In genomic region chr2:98729652-98730051, GRCh38 we compare ENCODE assay signal across 8 cellular contexts. TPM values are rescaled to one million over a fixed set of nuclear protein-coding genes. Genes with fewer than 3 reads are reported as not detected.
DNase-seq lines count a peak whose midpoint lies in the region; ATAC-seq and TF ChIP-seq lines count a peak whose summit lies in the region.
"Had no signal": no experiment of that assay in that cellular context is flagged by ENCODE, and none has a peak within 500 bp of the region (broad histone marks: within the 10 kb centered on the region; RNA-seq: fewer than 3 reads in every experiment).

No MANE protein-coding gene starts in this region.

- peak overlapping the region; percentile 94 for H3K4me2 ChIP-seq in smooth muscle cell

- peaks cover 8% of the 10 kb centered on the region for H3K27me3 ChIP-seq in smooth muscle cell (ENCODE audit: low read depth)

- peak overlapping the region; percentile 52 for H2AFZ ChIP-seq in smooth muscle cell (ENCODE audit: low read depth)

- H3K4me1 ChIP-seq in smooth muscle cell (ENCODE audit: low read depth), result no peaks in the 10 kb centered on the region

- H3K4me3 ChIP-seq in smooth muscle cell, result peak overlapping the region; percentile 67

- no peaks in the 10 kb centered on the region for H4K20me1 ChIP-seq in smooth muscle cell (ENCODE audit: low read depth)

- H3K9me3 ChIP-seq in T-helper 17 cell (ENCODE audit: control insufficient read depth, low read length, poor library complexity, severe bottlenecking) (no peaks in the 10 kb centered on the region), smooth muscle cell (replicated peaks; ENCODE audit: low read depth) (no peaks in the 10 kb centered on the region)

- H3K27ac Mint-ChIP-seq in T-helper 17 cell, result peak overlapping the region; percentile 98
- peak overlapping the region; percentile 78 for H3K27ac Mint-ChIP-seq in glutamatergic neuron (ENCODE audit: unreplicated experiment)

- H3K36me3 Mint-ChIP-seq in T-helper 17 cell (ENCODE audit: low read depth) (no peaks in the 10 kb centered on the region), glutamatergic neuron (ENCODE audit: unreplicated experiment) (peaks cover 6% of the 10 kb centered on the region)

- peaks cover 3% of the 10 kb centered on the region for H3K79me2 ChIP-seq in smooth muscle cell (ENCODE audit: low read depth)

- peaks cover 3% of the 10 kb centered on the region for H3K9me3 Mint-ChIP-seq in glutamatergic neuron (ENCODE audit: unreplicated experiment)

- DNase-seq in HS-5 (ENCODE audit: low read depth), result peak; percentile 10
- no peak for DNase-seq in T-helper 17 cell
- no peak for DNase-seq in glutamatergic neuron
- DNase-seq in smooth muscle cell (lab: John Stamatoyannopoulos, UW; ENCODE audit: unreplicated experiment), result no peak
- no peak for DNase-seq in HK-2 (ENCODE audit: unreplicated experiment)
- no peak for DNase-seq in Kasumi-1 (lab: John Stamatoyannopoulos, UW)

- H3K27me3 Mint-ChIP-seq in T-helper 17 cell (no peaks in the 10 kb centered on the region), glutamatergic neuron (ENCODE audit: unreplicated experiment) (peaks cover 8% of the 10 kb centered on the region)

- H3K9ac ChIP-seq in smooth muscle cell (ENCODE audit: low read depth), result no peak overlapping the region

- no peak for TF ChIP-seq CTCF in glutamatergic neuron (IDR thresholded peaks at IDR 0.05; ENCODE audit: partially characterized antibody, unreplicated experiment)
- no peak for TF ChIP-seq CTCF in smooth muscle cell (IDR thresholded peaks at IDR 0.05; ENCODE audit: borderline replicate concordance, insufficient read depth, poor library complexity, severe bottlenecking)

- H3K36me3 ChIP-seq in smooth muscle cell (ENCODE audit: low read depth), result no peaks in the 10 kb centered on the region

- peaks cover 3% of the 10 kb centered on the region for H3F3A ChIP-seq in smooth muscle cell (ENCODE audit: low read depth)

- no peak for ATAC-seq in T-helper 17 cell
- ATAC-seq in activated CD4-positive, CD25-positive, alpha-beta regulatory T cell treated with anti-CD3 and anti-CD28 coated beads, Interleukin-2, amount 50 U/mL, for 24 hours, result no peak

- H3K4me1 Mint-ChIP-seq in T-helper 17 cell (peaks cover 54% of the 10 kb centered on the region), glutamatergic neuron (ENCODE audit: low read depth, unreplicated experiment) (peaks cover 22% of the 10 kb centered on the region)

- peak overlapping the region; percentile 93 for H3K4me3 Mint-ChIP-seq in T-helper 17 cell
- peak overlapping the region; percentile 90 for H3K4me3 Mint-ChIP-seq in glutamatergic neuron (ENCODE audit: unreplicated experiment)

- WGBS in smooth muscle cell (ENCODE audit: low lambda C conversion rate), result 68% methylated on average over 10 of the region's 10 CpGs

- no peak overlapping the region for H3K27ac ChIP-seq in smooth muscle cell (ENCODE audit: low read depth)

RNA-seq across cellular contexts. Expression of gene MGAT4A, which starts 1.3 kb away (rescaled TPM):
- total RNA-seq in T-helper 17 cell, result 100 to 1,000 TPM; 187 to 205 TPM
- 35.8 TPM for total RNA-seq in glutamatergic neuron (ENCODE audit: unreplicated experiment)
- 3.3 and 8.9 TPM in 2 replicates for total RNA-seq in smooth muscle cell
- polyA plus RNA-seq in smooth muscle cell, result 0.12 and 1.4 TPM in 2 replicates
- total RNA-seq: M059J had no signal
